In genomic region chr5:10594591-10595210, GRCh38 we compare ENCODE assay signal across 7 cellular contexts. TPM values are rescaled to one million over a fixed set of nuclear protein-coding genes. Genes with fewer than 3 reads are reported as not detected.
A peak's percentile ranks its signal among the peaks of the same experiment; 100 is the strongest.
DNase-seq lines count a peak whose midpoint lies in the region; ATAC-seq and TF ChIP-seq lines count a peak whose summit lies in the region.

No MANE protein-coding gene starts in this region.

- CTCF ChIA-PET in HEK293 (lab: Yijun Ruan, JAX): interaction anchor here (0.9 to 2.4 kb wide), 2 partner anchors 33 to 142 kb away, joined by 7 to 11 read pairs; no protein-coding TSS in a partner anchor

- DNase-seq in fibroblast of villous mesenchyme (ENCODE audit: low read depth) (peak; percentile 42), NCI-H1048 (lab: John Stamatoyannopoulos, UW) (no peak)

- H3K36me3 Mint-ChIP-seq in stimulated activated memory B cell treated with anti-CD40 and anti-IgM and Interleukin-4, amounts not matched to agents 10 μg/mL and 1 μg/mL and 100 μg/mL, for 72 hours: peaks cover 71% of the 10 kb centered on the region

- H3K27me3 Mint-ChIP-seq in stimulated activated memory B cell treated with anti-CD40 and anti-IgM and Interleukin-4, amounts not matched to agents 10 μg/mL and 1 μg/mL and 100 μg/mL, for 72 hours: no peaks in the 10 kb centered on the region

- H3K27ac ChIP-seq in HEK293 (ENCODE audit: extremely low read depth, low read depth, low read length): peak overlapping the region; percentile 75

- peaks cover 86% of the 10 kb centered on the region for H3K4me1 Mint-ChIP-seq in stimulated activated memory B cell treated with anti-CD40 and anti-IgM and Interleukin-4, amounts not matched to agents 10 μg/mL and 1 μg/mL and 100 μg/mL, for 72 hours

- H3K4me3 Mint-ChIP-seq in stimulated activated memory B cell treated with anti-CD40 and anti-IgM and Interleukin-4, amounts not matched to agents 10 μg/mL and 1 μg/mL and 100 μg/mL, for 72 hours: no peak overlapping the region

- TF ChIP-seq CTCF in HEK293 (tag by site-specific recombination; IDR thresholded peaks at IDR 0.05) (no peak), fibroblast of villous mesenchyme (IDR thresholded peaks at IDR 0.05; ENCODE audit: insufficient read depth, low read depth, low read length) (no peak)

- H3K4me3 ChIP-seq in HEK293 (ENCODE audit: low read depth, low read length): no peak overlapping the region
- H3K4me3 ChIP-seq in fibroblast of villous mesenchyme (ENCODE audit: low read depth, low read length): no peak overlapping the region

- no peaks in the 10 kb centered on the region for H3K9me3 ChIP-seq in HEK293 (ENCODE audit: control insufficient read depth, insufficient read depth, low read depth, low read length)

- ATAC-seq in SK-N-SH treated with all-trans-retinoic acid at 6 μM for 48 hours (peak; percentile 11), GM18868 (IDR thresholded peaks at IDR 0.05; ENCODE audit: unreplicated experiment) (no peak), HG03159 (IDR thresholded peaks at IDR 0.05; ENCODE audit: unreplicated experiment) (no peak)
- no peak for ATAC-seq in stimulated activated memory B cell treated with anti-CD40 and anti-IgM and Interleukin-4, amounts not matched to agents 10 μg/mL and 1 μg/mL and 100 μg/mL, for 72 hours

- H3K36me3 ChIP-seq in HEK293 (ENCODE audit: control insufficient read depth in 2 of 2, insufficient read depth in 1 of 2, low read length in 2 of 2): no peaks in the 10 kb centered on the region

- H3K9me3 Mint-ChIP-seq in stimulated activated memory B cell treated with anti-CD40 and anti-IgM and Interleukin-4, amounts not matched to agents 10 μg/mL and 1 μg/mL and 100 μg/mL, for 72 hours: peaks cover 4% of the 10 kb centered on the region

- H3K27ac Mint-ChIP-seq in stimulated activated memory B cell treated with anti-CD40 and anti-IgM and Interleukin-4, amounts not matched to agents 10 μg/mL and 1 μg/mL and 100 μg/mL, for 72 hours: peak overlapping the region; percentile 43

- H3K4me1 ChIP-seq in HEK293 (ENCODE audit: control insufficient read depth, insufficient read depth, low read length): peaks cover 26% of the 10 kb centered on the region

- POLR2A ChIA-PET in HEK293 (lab: Yijun Ruan, JAX): interaction anchor here (1.1 kb wide), 1 partner anchor 27 kb away, joined by 3 read pairs; no protein-coding TSS in a partner anchor

TF ChIP-seq in HEK293, 187 proteins besides CTCF, POLR2A, EP300 and RAD21:
- peak; percentile 65; the same call in 1 of the 2 replicates for TF ChIP-seq ZFP69B (tag by site-specific recombination; IDR thresholded peaks at IDR 0.05)
- TF ChIP-seq EGR2 (tag by site-specific recombination; IDR thresholded peaks at IDR 0.05; ENCODE audit: low read depth): peak; percentile 75
- no peak for TF ChIP-seq ZNF10 (tag by site-specific recombination; IDR thresholded peaks at IDR 0.05)
- 0 out of 2 replicates have a peak, but pooled peaks have one; percentile 5 for TF ChIP-seq ZIC2 (tag by site-specific recombination; IDR thresholded peaks at IDR 0.05)
- TF ChIP-seq GLIS1 (tag by site-specific recombination; IDR thresholded peaks at IDR 0.05): peak; percentile 15; the same call in 1 of the 2 replicates
- TF ChIP-seq ZFHX2 (tag by site-specific recombination; conservative IDR thresholded peaks at IDR 0.05): peak; percentile 61
- no peak for TF ChIP-seq ZSCAN18 (tag by site-specific recombination; IDR thresholded peaks at IDR 0.05)
- 0 out of 2 replicates have a peak, but pooled peaks have one; percentile 49 for TF ChIP-seq ZNF692 (tag by site-specific recombination; IDR thresholded peaks at IDR 0.05)
- no peak for TF ChIP-seq ZSCAN16 (tag by site-specific recombination; IDR thresholded peaks at IDR 0.05)
- no peak for TF ChIP-seq SETDB1 (IDR thresholded peaks at IDR 0.05; ENCODE audit: insufficient read length, low read length)
- no peak for TF ChIP-seq WT1 (tag by site-specific recombination; IDR thresholded peaks at IDR 0.05)
- TF ChIP-seq ZNF501 (tag by site-specific recombination; IDR thresholded peaks at IDR 0.05): 0 out of 2 replicates have a peak, but pooled peaks have one; percentile 8
- peak; percentile 96 for TF ChIP-seq ZNF341 (tag by site-specific recombination; IDR thresholded peaks at IDR 0.05; ENCODE audit: low read depth)
- no peak for TF ChIP-seq ZNF175 (tag by site-specific recombination; IDR thresholded peaks at IDR 0.05)
- TF ChIP-seq ZBTB21 (tag by site-specific recombination; IDR thresholded peaks at IDR 0.05): no peak
- no peak for TF ChIP-seq ZNF157 (tag by site-specific recombination; IDR thresholded peaks at IDR 0.05)

TF ChIP-seq in SK-N-SH treated with all-trans-retinoic acid at 6 μM for 48 hours, 23 proteins besides CTCF, POLR2A, EP300 and RAD21:
- TF ChIP-seq BACH2 (CRISPR knock-in tag; IDR thresholded peaks at IDR 0.05; ENCODE audit: borderline replicate concordance): no peak
- TF ChIP-seq OSR1 (CRISPR knock-in tag; IDR thresholded peaks at IDR 0.05): no peak
- TF ChIP-seq SNAI2 (CRISPR knock-in tag; IDR thresholded peaks at IDR 0.05): no peak
- no peak for TF ChIP-seq CSDC2 (CRISPR knock-in tag; IDR thresholded peaks at IDR 0.05)
- no peak for TF ChIP-seq CREB5 (CRISPR knock-in tag; IDR thresholded peaks at IDR 0.05; ENCODE audit: low read depth)
- TF ChIP-seq ZC3H10 (CRISPR knock-in tag; IDR thresholded peaks at IDR 0.05): no peak
- TF ChIP-seq, protein P1, sequence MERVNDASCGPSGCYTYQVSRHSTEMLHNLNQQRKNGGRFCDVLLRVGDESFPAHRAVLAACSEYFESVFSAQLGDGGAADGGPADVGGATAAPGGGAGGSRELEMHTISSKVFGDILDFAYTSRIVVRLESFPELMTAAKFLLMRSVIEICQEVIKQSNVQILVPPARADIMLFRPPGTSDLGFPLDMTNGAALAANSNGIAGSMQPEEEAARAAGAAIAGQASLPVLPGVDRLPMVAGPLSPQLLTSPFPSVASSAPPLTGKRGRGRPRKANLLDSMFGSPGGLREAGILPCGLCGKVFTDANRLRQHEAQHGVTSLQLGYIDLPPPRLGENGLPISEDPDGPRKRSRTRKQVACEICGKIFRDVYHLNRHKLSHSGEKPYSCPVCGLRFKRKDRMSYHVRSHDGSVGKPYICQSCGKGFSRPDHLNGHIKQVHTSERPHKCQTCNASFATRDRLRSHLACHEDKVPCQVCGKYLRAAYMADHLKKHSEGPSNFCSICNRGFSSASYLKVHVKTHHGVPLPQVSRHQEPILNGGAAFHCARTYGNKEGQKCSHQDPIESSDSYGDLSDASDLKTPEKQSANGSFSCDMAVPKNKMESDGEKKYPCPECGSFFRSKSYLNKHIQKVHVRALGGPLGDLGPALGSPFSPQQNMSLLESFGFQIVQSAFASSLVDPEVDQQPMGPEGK (CRISPR knock-in tag; IDR thresholded peaks at IDR 0.05; ENCODE audit: borderline replicate concordance): no peak
- TF ChIP-seq ARNTL (CRISPR knock-in tag; IDR thresholded peaks at IDR 0.05; ENCODE audit: borderline replicate concordance, low read depth): no peak
- no peak for TF ChIP-seq ZNF565 (CRISPR knock-in tag; conservative IDR thresholded peaks at IDR 0.05; ENCODE audit: low read depth)

RNA-seq across cellular contexts. Expression of gene ANKRD33B, which starts 30.8 kb away (rescaled TPM):
- total RNA-seq in fibroblast of villous mesenchyme: 1.6 and 2.6 TPM in 2 replicates
